27 cellular contexts compared by ENCODE assay signal in genomic region chr20:48049171-48049570, GRCh38.
"Had no signal": no experiment of that assay in that cellular context is flagged by ENCODE, and none has a peak within 500 bp of the region (broad histone marks: within the 10 kb centered on the region; RNA-seq: fewer than 3 reads in every experiment).

No MANE protein-coding gene starts in this region.

- H3K4me3 ChIP-seq: MG63 had no signal

- H3K27ac ChIP-seq: KMS-11 had no signal

- DNase-seq: Karpas-422, Kasumi-1, KG1, MG63, MM.1S, MV-4-11, NCI-H1048, NCI-H1092, NCI-H1105, NCI-H1105 treated with DMSO at 0.1 percent for 48 hours, NCI-H1417, NCI-H1417 treated with DMSO at 0.1 percent for 48 hours, NCI-H1436, NCI-H1436 treated with DMSO at 0.1 percent for 48 hours, NCI-H146, NCI-H187, NCI-H187 treated with DMSO at 0.1 percent for 48 hours, NCI-H2029, NCI-H2029 treated with DMSO at 0.1 percent for 48 hours, NCI-H2081 treated with DMSO at 0.1 percent for 48 hours, NCI-H2107, NCI-H2171, NCI-H2171 treated with DMSO at 0.1 percent for 48 hours, NCI-H2227 treated with DMSO at 0.1 percent for 48 hours, NCI-H226, NCI-H345 had no signal

- H3K4me2 ChIP-seq: KMS-11 had no signal

- H3K36me3 ChIP-seq: MG63 had no signal

- H3K9ac ChIP-seq: KMS-11 had no signal
